Comparison of ENCODE assay signal across 8 cellular contexts in the genomic region with DNA sequence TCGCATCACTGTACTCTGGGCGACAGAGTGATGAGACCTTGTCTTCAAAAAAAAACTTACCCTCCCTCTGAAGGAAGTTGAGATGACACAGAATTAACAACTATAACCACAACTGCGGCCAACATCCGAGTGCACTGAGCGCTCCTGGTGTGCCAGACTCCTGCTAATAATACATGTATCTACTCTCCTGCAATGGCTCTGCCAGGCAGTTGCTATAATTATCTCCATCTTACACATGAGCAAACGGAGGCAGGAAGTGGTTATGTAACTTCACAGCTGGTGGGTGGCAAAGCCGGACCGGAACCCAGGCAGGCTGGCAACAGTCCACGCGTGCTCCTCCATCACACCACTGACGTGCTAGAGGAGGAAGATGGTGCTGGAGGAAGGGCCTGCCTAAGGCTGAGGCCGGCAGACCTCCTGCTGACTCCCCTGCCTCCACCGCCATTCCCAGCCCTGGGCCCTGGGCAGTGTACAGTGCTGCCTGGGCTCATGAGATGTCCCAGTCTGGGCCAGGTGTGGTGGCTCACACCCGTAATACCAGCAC. TPM values are rescaled to one million over a fixed set of nuclear protein-coding genes. Genes with fewer than 3 reads are reported as not detected.
DNase-seq lines count a peak whose midpoint lies in the region; ATAC-seq and FAIRE-seq lines count a peak whose summit lies in the region.

No MANE protein-coding gene starts in this region.

- peak; percentile 71 for FAIRE-seq in islet of Langerhans (lab: Jason Lieb, UNC)

- DNase-seq in A172 (ENCODE audit: low spot score) (peak; percentile 99), KG1 (lab: John Stamatoyannopoulos, UW) (peak; percentile 89), T-helper 2 cell (peak; percentile 28 to 94 (median 56)), amygdala (lab: John Stamatoyannopoulos, UW) (peak in 53 of 56 donors; percentile 10 to 88 (median 63)), DMS79 (lab: John Stamatoyannopoulos, UW) (no peak)
- DNase-seq in stimulated activated CD4-positive, alpha-beta T cell treated with anti-CD3 and anti-CD28 coated beads, Interleukin-4, amount 100 ng/mL, for 48 hours (ENCODE audit: low read depth in 2 of 2), result peak; percentile 34 to 53

- peak; percentile 57 for ATAC-seq in GM19043 (IDR thresholded peaks at IDR 0.05; ENCODE audit: low read depth, unreplicated experiment)

RNA-seq across cellular contexts. Expression of a gene that starts 12.6 kb away (rescaled TPM):
- 53.9 and 57.1 TPM in 2 replicates for total RNA-seq in A172 (2014; rRNA removed; shearing (Covaris generic))

RNA-seq across cellular contexts. Expression of a gene that starts 12.8 kb away (rescaled TPM):
- 0.38 TPM in 1 of 2 replicates, not detected in the other for total RNA-seq in A172 (2014; rRNA removed; shearing (Covaris generic))

RNA-seq across cellular contexts. Expression of a gene that starts 29.8 kb away (rescaled TPM):
- total RNA-seq in A172 (2014; rRNA removed; shearing (Covaris generic)), result 0.62 TPM in 1 of 2 replicates, not detected in the other

RNA-seq across cellular contexts. Expression of a gene that starts 33.2 kb away (rescaled TPM):
- 22.0 and 37.2 TPM in 2 replicates for total RNA-seq in A172 (2014; rRNA removed; shearing (Covaris generic))

RNA-seq across cellular contexts. Expression of a gene that starts 33.6 kb away (rescaled TPM):
- 15.8 and 22.5 TPM in 2 replicates for total RNA-seq in A172 (2014; rRNA removed; shearing (Covaris generic))
